ENCODE assay signal across 18 cellular contexts in the genomic region with DNA sequence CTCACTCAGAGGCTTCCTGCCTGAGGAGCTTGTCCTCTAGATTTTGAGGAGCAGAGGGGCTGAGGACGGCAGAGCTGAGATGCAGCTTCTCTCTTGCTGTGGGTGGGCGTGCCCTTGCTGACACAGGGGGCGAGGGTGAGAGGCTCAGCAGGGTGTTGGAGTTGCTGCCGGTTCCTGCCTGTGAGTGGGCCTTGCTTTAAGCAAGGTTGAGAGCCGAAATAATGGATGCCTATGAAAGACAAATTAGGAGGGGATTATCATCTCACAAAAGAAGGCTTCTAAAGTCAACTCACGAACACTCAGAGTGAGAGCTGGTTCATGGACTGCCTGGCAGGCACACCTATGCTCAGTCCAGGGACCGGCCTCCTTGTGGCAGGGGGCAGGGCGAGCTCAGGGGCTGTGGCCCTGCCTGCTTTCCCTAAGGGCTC.
A peak's percentile ranks its signal among the peaks of the same experiment; 100 is the strongest.
DNase-seq lines count a peak whose midpoint lies in the region; ATAC-seq and TF ChIP-seq lines count a peak whose summit lies in the region.
"Had no signal": no experiment of that assay in that cellular context is flagged by ENCODE, and none has a peak within 500 bp of the region (broad histone marks: within the 10 kb centered on the region; RNA-seq: fewer than 3 reads in every experiment).

No MANE protein-coding gene starts in this region.

- H3K36me3 Mint-ChIP-seq in brain: peaks cover 4% of the 10 kb centered on the region
- H3K36me3 Mint-ChIP-seq in nephron (ENCODE audit: low read depth): peaks cover 4% of the 10 kb centered on the region
- peaks cover 2% of the 10 kb centered on the region for H3K36me3 Mint-ChIP-seq in chondrocyte (ENCODE audit: low read depth)

- peak overlapping the region; percentile 66 for H3K9ac ChIP-seq in BLaER1
- H3K9ac ChIP-seq in KMS-11: no peak overlapping the region

- H4K20me1 ChIP-seq in BLaER1 (peaks cover 48% of the 10 kb centered on the region), KMS-11 (ENCODE audit: insufficient read depth) (no peaks in the 10 kb centered on the region)

- H3K79me2 ChIP-seq in KMS-11 (ENCODE audit: insufficient read depth, low read depth): peaks cover 80% of the 10 kb centered on the region

- peaks cover 0 to 3% (median 0%) of the 10 kb centered on the region in 5 experiments for H3K9me3 Mint-ChIP-seq in brain
- no peaks in the 10 kb centered on the region for H3K9me3 Mint-ChIP-seq in nephron
- no peaks in the 10 kb centered on the region for H3K9me3 Mint-ChIP-seq in chondrocyte (ENCODE audit: low read depth)
- H3K9me3 Mint-ChIP-seq: activated B cell treated with CpG ODN at 0.5 μM for 24 hours; T-helper 1 cell treated with Interleukin-12 subunit alpha and Interleukin-12 subunit beta and Interleukin-4 antibody, amounts not matched to agents 30 μg/mL and 1 μg/mL, for 36 hours had no signal

- H3K27me3 ChIP-seq in BLaER1: no peaks in the 10 kb centered on the region
- no peaks in the 10 kb centered on the region for H3K27me3 ChIP-seq in KMS-11 (ENCODE audit: insufficient read depth, low read depth)
- H3K27me3 ChIP-seq: foreskin keratinocyte, left lung had no signal

- H3K4me2 ChIP-seq in BLaER1 (peak overlapping the region; percentile 85), KMS-11 (peak overlapping the region; percentile 13; the same call in 1 of the 2 replicates)

- peak overlapping the region in 4 of 5 experiments; percentile 38 to 96 (median 91) for H3K27ac Mint-ChIP-seq in brain
- H3K27ac Mint-ChIP-seq in nephron: peak overlapping the region in 2 of 3 experiments; percentile 48 to 62
- no peak overlapping the region for H3K27ac Mint-ChIP-seq in chondrocyte (ENCODE audit: unreplicated experiment)
- H3K27ac Mint-ChIP-seq: activated B cell treated with CpG ODN at 0.5 μM for 24 hours; T-helper 1 cell treated with Interleukin-12 subunit alpha and Interleukin-12 subunit beta and Interleukin-4 antibody, amounts not matched to agents 30 μg/mL and 1 μg/mL, for 36 hours had no signal

- peaks cover 100% of the 10 kb centered on the region for H3K4me1 ChIP-seq in BLaER1
- peaks cover 96% of the 10 kb centered on the region for H3K4me1 ChIP-seq in KMS-11 (ENCODE audit: low read depth, poor library complexity, severe bottlenecking)
- H3K4me1 ChIP-seq: foreskin keratinocyte had no signal

- no peaks in the 10 kb centered on the region for H3K9me3 ChIP-seq in BLaER1
- H3K9me3 ChIP-seq: left lung had no signal

- DNase-seq in epidermal melanocyte (ENCODE audit: insufficient read length, low spot score) (no peak), NCI-H2171 (lab: John Stamatoyannopoulos, UW) (no peak), chondrocyte (ENCODE audit: low spot score) (no peak)
- DNase-seq: activated B cell treated with CpG ODN at 0.5 μM for 24 hours; activated effector memory CD4-positive, alpha-beta T cell treated with Interleukin-2 at 50 U/mL for 16 hours; amygdala; foreskin keratinocyte; left lung; MM.1S; NCI-H2107; SHP77 treated with DMSO at 0.1 percent for 48 hours had no signal

- H3K4me3 Mint-ChIP-seq in brain: peak overlapping the region in 1 of 5 experiments; percentile 24
- no peak overlapping the region for H3K4me3 Mint-ChIP-seq in nephron
- H3K4me3 Mint-ChIP-seq in chondrocyte (ENCODE audit: unreplicated experiment): no peak overlapping the region
- H3K4me3 Mint-ChIP-seq: activated B cell treated with CpG ODN at 0.5 μM for 24 hours; T-helper 1 cell treated with Interleukin-12 subunit alpha and Interleukin-12 subunit beta and Interleukin-4 antibody, amounts not matched to agents 30 μg/mL and 1 μg/mL, for 36 hours had no signal

- peak overlapping the region; percentile 87 for H3K27ac ChIP-seq in BLaER1
- H3K27ac ChIP-seq in KMS-11: peak overlapping the region; percentile 3; the same call in 1 of the 2 replicates
- H3K27ac ChIP-seq: foreskin keratinocyte, left lung had no signal

- no peak for ATAC-seq in GM19395 (IDR thresholded peaks at IDR 0.05; ENCODE audit: unreplicated experiment)
- ATAC-seq: foreskin keratinocyte, HCT116, left lung had no signal

- TF ChIP-seq CTCF in KMS-11 (conservative IDR thresholded peaks at IDR 0.05; ENCODE audit: low read depth, low read length) (no peak), brain (conservative IDR thresholded peaks at IDR 0.05) (no peak), nephron (IDR thresholded peaks at IDR 0.05; ENCODE audit: unreplicated experiment in 3 of 3) (no peak), chondrocyte (IDR thresholded peaks at IDR 0.05) (no peak)

- H2AFZ ChIP-seq in KMS-11 (ENCODE audit: low read depth): no peak overlapping the region

- peaks cover 97% of the 10 kb centered on the region for H3K4me1 Mint-ChIP-seq in brain
- H3K4me1 Mint-ChIP-seq in nephron: peaks cover 71% of the 10 kb centered on the region
- H3K4me1 Mint-ChIP-seq in chondrocyte (ENCODE audit: low read depth): peaks cover 30% of the 10 kb centered on the region

- H3K4me3 ChIP-seq in BLaER1 (no peak overlapping the region), KMS-11 (IDR thresholded peaks at IDR 0.05; ENCODE audit: insufficient read depth, low read depth, low read length) (no peak overlapping the region)
- H3K4me3 ChIP-seq: left lung had no signal

- no peaks in the 10 kb centered on the region for H3K27me3 Mint-ChIP-seq in brain
- peaks cover 95% of the 10 kb centered on the region for H3K27me3 Mint-ChIP-seq in nephron (ENCODE audit: low read depth)
- H3K27me3 Mint-ChIP-seq in chondrocyte (ENCODE audit: low read depth): peaks cover 6% of the 10 kb centered on the region
- H3K27me3 Mint-ChIP-seq: activated B cell treated with CpG ODN at 0.5 μM for 24 hours had no signal

- peaks cover 39% of the 10 kb centered on the region for H3K36me3 ChIP-seq in BLaER1
- H3K36me3 ChIP-seq in KMS-11 (ENCODE audit: insufficient read depth): no peaks in the 10 kb centered on the region
- H3K36me3 ChIP-seq: left lung had no signal
